12 cellular contexts compared by ENCODE assay signal in genomic region chr18:61854578-61854977, GRCh38. TPM values are rescaled to one million over a fixed set of nuclear protein-coding genes. Genes with fewer than 3 reads are reported as not detected.
DNase-seq lines count a peak whose midpoint lies in the region; ATAC-seq, FAIRE-seq and TF ChIP-seq lines count a peak whose summit lies in the region.
"Had no signal": no experiment of that assay in that cellular context is flagged by ENCODE, and none has a peak within 500 bp of the region (broad histone marks: within the 10 kb centered on the region; RNA-seq: fewer than 3 reads in every experiment).

No MANE protein-coding gene starts in this region.

- H3K79me1 ChIP-seq in IMR-90 (ENCODE audit: low read depth in 1 of 2, low read length in 2 of 2) (peaks cover 30 to 69% of the 10 kb centered on the region in 2 experiments), trophoblast cell (ENCODE audit: low read length) (no peaks in the 10 kb centered on the region)

- FAIRE-seq in pancreas (lab: Jason Lieb, UNC), result no peak
- FAIRE-seq: TTC549 had no signal

- peaks cover 1% of the 10 kb centered on the region for H3K79me2 ChIP-seq in trophoblast cell (ENCODE audit: control insufficient read depth, insufficient read depth, low read length, poor library complexity)

- H4K20me1 ChIP-seq in IMR-90 (ENCODE audit: insufficient read depth, low read length), result peaks cover 6% of the 10 kb centered on the region; the same call in 1 of the 2 replicates

- dilution Hi-C loops in IMR-90 (cut with HindIII; ENCODE audit: low sequenced_read_pairs, unreplicated experiment), result no loop called here

- no peak overlapping the region for H4K12ac ChIP-seq in trophoblast cell (ENCODE audit: low read depth, low read length)

- H3K4me1 ChIP-seq in IMR-90 (ENCODE audit: control insufficient read depth, insufficient read depth, low read length), result peaks cover 12% of the 10 kb centered on the region
- H3K4me1 ChIP-seq in pancreas, result peaks cover 0 to 4% (median 0%) of the 10 kb centered on the region in 3 donors
- H3K4me1 ChIP-seq in trophoblast cell (ENCODE audit: control insufficient read depth in 1 of 2, insufficient read depth in 2 of 2, low read length in 2 of 2), result no peaks in the 10 kb centered on the region

- peak overlapping the region; percentile 79 for H3K4me2 ChIP-seq in IMR-90 (ENCODE audit: low read depth, low read length)
- no peak overlapping the region for H3K4me2 ChIP-seq in trophoblast cell (ENCODE audit: low read length)
- H3K4me2 ChIP-seq: KMS-11 had no signal

- H3K9me3 ChIP-seq in IMR-90 (ENCODE audit: control insufficient read depth, insufficient read depth, low read length) (no peaks in the 10 kb centered on the region), pancreas (no peaks in the 10 kb centered on the region), WERI-Rb-1 (ENCODE audit: severe bottlenecking) (no peaks in the 10 kb centered on the region), trophoblast cell (ENCODE audit: insufficient read depth, low read depth, low read length) (peaks cover 4% of the 10 kb centered on the region)

- no peak overlapping the region for H4K8ac ChIP-seq in IMR-90 (ENCODE audit: low read depth in 2 of 2, low read length in 2 of 2)
- H4K8ac ChIP-seq in trophoblast cell (ENCODE audit: low read depth, low read length), result no peak overlapping the region

- no peak overlapping the region for H2AK9ac ChIP-seq in IMR-90 (replicated peaks; ENCODE audit: low read depth, low read length, poor library complexity)

- H3K18ac ChIP-seq in IMR-90 (ENCODE audit: low read depth, low read length) (peak overlapping the region; percentile 29; the same call in 1 of the 2 replicates), trophoblast cell (ENCODE audit: low read length) (no peak overlapping the region)

- intact Hi-C loops in IMR-90 (cut with micrococcal nuclease) (no loop called here), pancreas (cut with DNase I) (no loop called here)

- H2AK5ac ChIP-seq in IMR-90 (ENCODE audit: low read depth, low read length) (no peak overlapping the region), trophoblast cell (ENCODE audit: low read length) (no peak overlapping the region)

- in situ Hi-C loops in IMR-90 (cut with MboI; ENCODE audit: low sequenced_read_pairs) (no loop called here), GM13977 (cut with MboI; ENCODE audit: low pct_unique_long_range_greater_than_20kb, low sequenced_read_pairs, unreplicated experiment) (loop anchor here (25.0 kb wide), 1 partner anchor 92 kb away; no protein-coding TSS in a partner anchor)

- ATAC-seq in IMR-90 (ENCODE audit: low read depth), result peak; percentile 83
- ATAC-seq in pancreas, result peak in 3 of 4 donors; percentile 55 to 65 (median 65)

- WGBS in IMR-90 (ENCODE audit: extremely low coverage in 2 of 2, insufficient read length in 1 of 2), 2 experiments, result 0% methylated on average over 2 of the region's 5 CpGs; no CpG with 5 or more reads in 1 of the 2 experiments
- WGBS in pancreas, 2 donors, result 25 to 30% methylated on average over 5 of the region's 5 CpGs
- WGBS in trophoblast cell (ENCODE audit: extremely low coverage, insufficient coverage, insufficient read length), result no CpG with 5 or more reads among the region's 5 CpGs

- H3K4me3 ChIP-seq in IMR-90 (ENCODE audit: insufficient read depth, low read depth, low read length), result no peak overlapping the region
- H3K4me3 ChIP-seq in pancreas, result no peak overlapping the region
- no peak overlapping the region for H3K4me3 ChIP-seq in WERI-Rb-1 (ENCODE audit: low read depth, low read length)
- H3K4me3 ChIP-seq in trophoblast cell (ENCODE audit: low read depth, low read length), result no peak overlapping the region

- no peak overlapping the region for H3K56ac ChIP-seq in IMR-90 (ENCODE audit: extremely low read depth, insufficient read depth, low read length)

- H2BK5ac ChIP-seq in IMR-90 (ENCODE audit: low read depth, low read length, poor library complexity, severe bottlenecking) (peak overlapping the region; percentile 66), trophoblast cell (ENCODE audit: low read depth, low read length, poor library complexity) (no peak overlapping the region)

- CTCF ChIA-PET in IMR-90 (lab: Yijun Ruan, JAX), result interaction anchor here (0.6 to 1.0 kb wide), 3 partner anchors 25 to 257 kb away, joined by 3 to 4 read pairs (median 3); no protein-coding TSS in a partner anchor

- H4K5ac ChIP-seq in IMR-90 (ENCODE audit: low read depth, low read length), result no peak overlapping the region; the same call in 1 of the 2 replicates

- H2AFZ ChIP-seq in IMR-90 (replicated peaks; ENCODE audit: low read length, poor library complexity) (no peak overlapping the region), trophoblast cell (ENCODE audit: insufficient read depth, low read length, poor library complexity) (no peak overlapping the region)

- TF ChIP-seq CTCF in IMR-90 (conservative IDR thresholded peaks at IDR 0.05; ENCODE audit: low read depth, low read length) (no peak), pancreas (IDR thresholded peaks at IDR 0.05) (no peak), WERI-Rb-1 (IDR thresholded peaks at IDR 0.05; ENCODE audit: low read depth, low read length) (no peak), GM13977 (IDR thresholded peaks at IDR 0.05; ENCODE audit: extremely low read depth, insufficient read depth, missing control alignments) (no peak)

- POLR2A ChIA-PET in IMR-90 (lab: Charles Lee; ENCODE audit: unreplicated experiment), result no interaction called here

- H3K4ac ChIP-seq in IMR-90 (ENCODE audit: low read depth, low read length), result peak overlapping the region; percentile 3; the same call in 1 of the 2 replicates
- H3K4ac ChIP-seq in trophoblast cell (ENCODE audit: low read depth, low read length), result no peak overlapping the region

- H3K14ac ChIP-seq in IMR-90 (replicated peaks; ENCODE audit: low read depth, low read length) (no peak overlapping the region), trophoblast cell (ENCODE audit: low read length) (no peak overlapping the region)

- H2BK120ac ChIP-seq in IMR-90 (ENCODE audit: low read depth, low read length), result no peak overlapping the region
- no peak overlapping the region for H2BK120ac ChIP-seq in trophoblast cell (ENCODE audit: insufficient read depth, low read length, poor library complexity)

- H2BK15ac ChIP-seq in IMR-90 (ENCODE audit: low read depth, low read length), result no peak overlapping the region

- H3K9me1 ChIP-seq in IMR-90 (ENCODE audit: insufficient read depth, low read length), result peaks cover 20% of the 10 kb centered on the region

- H3K23ac ChIP-seq in IMR-90 (ENCODE audit: low read depth, low read length), result no peak overlapping the region; the same call in 1 of the 2 replicates
- no peak overlapping the region for H3K23ac ChIP-seq in trophoblast cell (ENCODE audit: low read length)

- DNase-seq in IMR-90 (peak; percentile 86), NCI-H446 treated with DMSO at 0.1 percent for 48 hours (lab: John Stamatoyannopoulos, UW) (peak; percentile 68), dermis blood vessel endothelial cell (peak; percentile 79), pancreas (no peak), WERI-Rb-1 (no peak), GM13977 (ENCODE audit: low spot score) (no peak), trophoblast cell (no peak)
- no peak for DNase-seq in stimulated activated CD4-positive, alpha-beta T cell treated with anti-CD3 and anti-CD28 coated beads, Interleukin-4, amount 100 ng/mL, for 4 hours
- DNase-seq: activated CD8-positive, alpha-beta memory T cell treated with anti-CD3 and anti-CD28 coated beads for 24 hours; NCI-H526 had no signal

- H2BK20ac ChIP-seq in IMR-90 (ENCODE audit: low read depth, low read length), result no peak overlapping the region

- TF ChIP-seq RAD21 in IMR-90 (IDR thresholded peaks at IDR 0.05; ENCODE audit: low read length), result no peak

- H3K36me3 ChIP-seq in IMR-90 (ENCODE audit: control insufficient read depth, insufficient read depth, low read length), result 0 out of 2 replicates have a peak, but pooled peaks cover 4% of the 10 kb centered on the region
- no peaks in the 10 kb centered on the region for H3K36me3 ChIP-seq in pancreas
- no peaks in the 10 kb centered on the region for H3K36me3 ChIP-seq in WERI-Rb-1
- no peaks in the 10 kb centered on the region for H3K36me3 ChIP-seq in trophoblast cell (ENCODE audit: control insufficient read depth in 1 of 2, insufficient read depth in 2 of 2, low read length in 2 of 2)

- H3K27ac ChIP-seq in IMR-90 (ENCODE audit: insufficient read depth, low read length) (peak overlapping the region; percentile 4; the same call in 1 of the 2 replicates), pancreas (peak overlapping the region in 1 of 4 donors; percentile 2), WERI-Rb-1 (no peak overlapping the region), trophoblast cell (ENCODE audit: low read depth, low read length) (no peak overlapping the region)
- H3K27ac ChIP-seq: KMS-11 had no signal

- no peak overlapping the region for H2BK12ac ChIP-seq in trophoblast cell (ENCODE audit: low read length)

- no peak for TF ChIP-seq POLR2A in IMR-90 (IDR thresholded peaks at IDR 0.05; ENCODE audit: low read depth, low read length)

- H4K91ac ChIP-seq in IMR-90 (ENCODE audit: insufficient read depth, low read depth, low read length) (no peak overlapping the region), trophoblast cell (ENCODE audit: low read depth, low read length) (no peak overlapping the region)

- H3K9ac ChIP-seq in IMR-90 (ENCODE audit: low read depth, low read length) (no peak overlapping the region), trophoblast cell (ENCODE audit: low read length) (no peak overlapping the region)
- H3K9ac ChIP-seq: KMS-11 had no signal

- BruUV-seq in IMR-90 (replicated peaks; lab: Mats Ljungman, UMichigan), result no TSS peak

- H3K27me3 ChIP-seq in IMR-90 (ENCODE audit: control insufficient read depth, insufficient read depth, low read length), result no peaks in the 10 kb centered on the region
- no peaks in the 10 kb centered on the region for H3K27me3 ChIP-seq in pancreas
- H3K27me3 ChIP-seq in WERI-Rb-1 (ENCODE audit: insufficient read depth, low read depth, severe bottlenecking), result no peaks in the 10 kb centered on the region
- H3K27me3 ChIP-seq in trophoblast cell (ENCODE audit: insufficient read depth, low read length), result no peaks in the 10 kb centered on the region

TF ChIP-seq in IMR-90, 13 proteins besides CTCF, POLR2A, EP300 and RAD21 (continues in another document):
- TF ChIP-seq NFE2L2 (IDR thresholded peaks at IDR 0.05; ENCODE audit: low read depth, low read length), result peak; percentile 76; the same call in 1 of the 2 replicates

RNA-seq across cellular contexts. Expression of gene RNF152, which starts 38.2 kb away (rescaled TPM):
- total RNA-seq in IMR-90 (2012; rRNA removed), result 18.5 and 18.9 TPM in 2 replicates
- 7.5 and 8.3 TPM in 2 replicates for polyA plus RNA-seq in IMR-90 (2012; rRNA removed)
- polyA plus RNA-seq in IMR-90 (2012; cell fraction: cytosol; rRNA removed), result 3.1 and 9.0 TPM in 2 replicates
- 5.7 and 10.6 TPM in 2 replicates for polyA plus RNA-seq in IMR-90 (2012; cell fraction: nucleus; rRNA removed; ENCODE audit: low replicate concordance)
- 88.8 and 91.2 TPM in 2 replicates for total RNA-seq in dermis blood vessel endothelial cell
- total RNA-seq in pancreas, result 1 to 10 TPM; 4.1 to 7.2 (median 5.0) TPM
- 1 to 10 TPM in 1 of 2 donors, under 1 TPM in 1; 0.91 to 2.0 TPM for polyA plus RNA-seq in pancreas
- polyA plus RNA-seq in trophoblast cell (2013), result 4.0 and 4.4 TPM in 2 replicates

Comparison
In these comparisons a context has a peak if more than half of its experiments do, and no peak if none do; other contexts are left out.
1. DNase-seq: peak in IMR-90 (single experiment), NCI-H446 treated with DMSO at 0.1 percent for 48 hours (single experiment) and dermis blood vessel endothelial cell (single experiment); none in pancreas (0 of 6), WERI-Rb-1 (single experiment), GM13977 (single experiment), trophoblast cell (0 of 2) and stimulated activated CD4-positive, alpha-beta T cell treated with anti-CD3 and anti-CD28 coated beads, Interleukin-4, amount 100 ng/mL, for 4 hours (0 of 2).